Comparison of ENCODE assay signal across 8 cellular contexts in genomic region chr9:6715755-6716643, GRCh38. TPM values are rescaled to one million over a fixed set of nuclear protein-coding genes. Genes with fewer than 3 reads are reported as not detected.
DNase-seq lines count a peak whose midpoint lies in the region; ATAC-seq and TF ChIP-seq lines count a peak whose summit lies in the region.

No MANE protein-coding gene starts in this region.

- H3K4me3 Mint-ChIP-seq in activated naive CD4-positive, alpha-beta T cell treated with anti-CD3 and anti-CD28 coated beads for 36 hours: peak overlapping the region; percentile 79

- CTCF ChIA-PET in activated naive CD4-positive, alpha-beta T cell treated with anti-CD3 and anti-CD28 coated beads for 36 hours (lab: Charles Lee): interaction anchor here (0.6 to 0.7 kb wide), 3 partner anchors 23 to 296 kb away, joined by 3 read pairs; no protein-coding TSS in a partner anchor

- peaks cover 4% of the 10 kb centered on the region; the same call in 1 of the 2 replicates for H3K79me2 ChIP-seq in OCI-LY3 (ENCODE audit: low read length)

- ATAC-seq in HG02885 (IDR thresholded peaks at IDR 0.05; ENCODE audit: poor library complexity, unreplicated experiment) (peak; percentile 88), left cardiac atrium (peak; percentile 85 to 95)

- peak; percentile 80 for DNase-seq in activated naive CD4-positive, alpha-beta T cell treated with anti-CD3 and anti-CD28 coated beads for 36 hours
- DNase-seq in left cardiac atrium: peak; percentile 79
- DNase-seq in WERI-Rb-1: no peak
- no peak for DNase-seq in NCI-H1694 treated with DMSO at 0.1 percent for 48 hours (lab: John Stamatoyannopoulos, UW)

- peak overlapping the region; percentile 100 for H3K4me2 ChIP-seq in OCI-LY3 (ENCODE audit: low read length)

- H3K9me3 ChIP-seq in OCI-LY3 (ENCODE audit: insufficient read depth, low read length) (no peaks in the 10 kb centered on the region), skeletal muscle tissue (ENCODE audit: control insufficient read depth in 3 of 3, low read length in 3 of 3) (peaks cover 0 to 2% (median 0%) of the 10 kb centered on the region in 3 donors), WERI-Rb-1 (ENCODE audit: severe bottlenecking) (no peaks in the 10 kb centered on the region)

- H3K9me3 Mint-ChIP-seq in activated naive CD4-positive, alpha-beta T cell treated with anti-CD3 and anti-CD28 coated beads for 36 hours: no peaks in the 10 kb centered on the region

- TF ChIP-seq CTCF in GM12875 (IDR thresholded peaks at IDR 0.05; ENCODE audit: borderline replicate concordance, insufficient read depth, low read depth, low read length) (no peak), OCI-LY3 (IDR thresholded peaks at IDR 0.05; ENCODE audit: low read depth, low read length) (no peak), WERI-Rb-1 (IDR thresholded peaks at IDR 0.05; ENCODE audit: low read depth, low read length) (no peak)

- H4K20me1 ChIP-seq in OCI-LY3 (ENCODE audit: insufficient read depth, low read length): no peaks in the 10 kb centered on the region

- H3K4me3 ChIP-seq in GM12875 (ENCODE audit: low read depth, low read length): peak overlapping the region; percentile 52
- H3K4me3 ChIP-seq in OCI-LY3 (ENCODE audit: low read length): peak overlapping the region; percentile 96
- H3K4me3 ChIP-seq in skeletal muscle tissue (ENCODE audit: low read length in 3 of 3): peak overlapping the region; percentile 67 to 71 (median 69)
- no peak overlapping the region for H3K4me3 ChIP-seq in WERI-Rb-1 (ENCODE audit: low read depth, low read length)

- peaks cover 13% of the 10 kb centered on the region for H3K4me1 ChIP-seq in OCI-LY3 (ENCODE audit: low read length)
- H3K4me1 ChIP-seq in skeletal muscle tissue (ENCODE audit: control insufficient read depth in 3 of 3, insufficient read depth in 3 of 3, low read length in 3 of 3): peaks cover 0 to 7% (median 7%) of the 10 kb centered on the region in 3 donors

- H3K27ac ChIP-seq in OCI-LY3 (ENCODE audit: low read length): peak overlapping the region; percentile 52
- no peak overlapping the region for H3K27ac ChIP-seq in skeletal muscle tissue (ENCODE audit: low read depth, low read length)
- H3K27ac ChIP-seq in WERI-Rb-1: no peak overlapping the region

- H3K27me3 Mint-ChIP-seq in activated naive CD4-positive, alpha-beta T cell treated with anti-CD3 and anti-CD28 coated beads for 36 hours (ENCODE audit: low read depth): no peaks in the 10 kb centered on the region

- peak overlapping the region; percentile 71 for H3K27ac Mint-ChIP-seq in activated naive CD4-positive, alpha-beta T cell treated with anti-CD3 and anti-CD28 coated beads for 36 hours

- H3K36me3 Mint-ChIP-seq in activated naive CD4-positive, alpha-beta T cell treated with anti-CD3 and anti-CD28 coated beads for 36 hours (ENCODE audit: low read depth): no peaks in the 10 kb centered on the region

- H3K27me3 ChIP-seq in OCI-LY3 (ENCODE audit: low read depth, low read length): no peaks in the 10 kb centered on the region
- peaks cover 6 to 10% (median 9%) of the 10 kb centered on the region in 3 donors for H3K27me3 ChIP-seq in skeletal muscle tissue (ENCODE audit: control insufficient read depth in 3 of 3, insufficient read depth in 3 of 3, low read length in 3 of 3)
- no peaks in the 10 kb centered on the region for H3K27me3 ChIP-seq in WERI-Rb-1 (ENCODE audit: insufficient read depth, low read depth, severe bottlenecking)

- peak overlapping the region; percentile 99 for H2AFZ ChIP-seq in OCI-LY3 (ENCODE audit: low read depth, low read length)

- H3K36me3 ChIP-seq in OCI-LY3 (replicated peaks; ENCODE audit: low read depth, low read length): no peaks in the 10 kb centered on the region
- no peaks in the 10 kb centered on the region for H3K36me3 ChIP-seq in skeletal muscle tissue (ENCODE audit: control insufficient read depth in 3 of 3, insufficient read depth in 3 of 3, low read length in 3 of 3)
- H3K36me3 ChIP-seq in WERI-Rb-1: no peaks in the 10 kb centered on the region

- intact Hi-C loops in activated naive CD4-positive, alpha-beta T cell treated with anti-CD3 and anti-CD28 coated beads for 36 hours (cut with micrococcal nuclease): loop anchor here (1.0 kb wide), 3 partner anchors 12 to 41 kb away; partner anchors contain the start of gene KDM4C
- intact Hi-C loops in left cardiac atrium (cut with DNase I): no loop called here

- H3K4me1 Mint-ChIP-seq in activated naive CD4-positive, alpha-beta T cell treated with anti-CD3 and anti-CD28 coated beads for 36 hours (ENCODE audit: low read depth): peaks cover 6% of the 10 kb centered on the region

- H3K9ac ChIP-seq in OCI-LY3 (ENCODE audit: low read length): peak overlapping the region; percentile 83
- H3K9ac ChIP-seq in skeletal muscle tissue (ENCODE audit: low read depth in 1 of 3, low read length in 3 of 3): peak overlapping the region in 2 of 3 donors; percentile 40 to 43

RNA-seq across cellular contexts. Expression of gene KDM4C, which starts 41.8 kb away (rescaled TPM):
- 10 to 100 TPM; 27.4 to 28.9 TPM for total RNA-seq in activated naive CD4-positive, alpha-beta T cell treated with anti-CD3 and anti-CD28 coated beads for 36 hours
- total RNA-seq in left cardiac atrium: 10 to 100 TPM; 13.2 to 18.1 TPM
- 50.1 TPM for total RNA-seq in skeletal muscle tissue

Comparison
In these comparisons a context has a peak if more than half of its experiments do, and no peak if none do; other contexts are left out.
1. DNase-seq: peak in activated naive CD4-positive, alpha-beta T cell treated with anti-CD3 and anti-CD28 coated beads for 36 hours (single experiment) and left cardiac atrium (single experiment); none in WERI-Rb-1 (single experiment) and NCI-H1694 treated with DMSO at 0.1 percent for 48 hours (single experiment).